In the genomic region with DNA sequence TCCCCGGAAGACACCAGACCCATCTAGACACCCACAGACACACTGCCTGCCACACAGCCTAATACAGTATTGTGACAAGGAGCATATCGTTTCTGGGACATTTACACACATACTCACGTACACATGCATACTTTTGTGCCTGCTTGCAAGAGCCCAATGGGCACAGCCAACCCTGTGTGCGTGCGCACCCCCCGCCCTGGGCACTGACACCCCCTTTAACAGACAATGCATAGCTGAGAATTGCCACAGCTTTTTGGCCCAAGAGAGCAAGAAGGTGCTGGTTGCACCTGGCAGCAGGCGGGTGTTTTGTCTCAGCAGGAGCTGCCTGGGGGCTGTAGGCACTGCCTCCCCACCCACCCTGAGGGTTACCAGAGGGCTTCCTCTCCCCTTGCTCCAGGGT, we compare ENCODE assay signal across 34 cellular contexts. TPM values are rescaled to one million over a fixed set of nuclear protein-coding genes. Genes with fewer than 3 reads are reported as not detected.
DNase-seq lines count a peak whose midpoint lies in the region; ATAC-seq and TF ChIP-seq lines count a peak whose summit lies in the region.
"Had no signal": no experiment of that assay in that cellular context is flagged by ENCODE, and none has a peak within 500 bp of the region (broad histone marks: within the 10 kb centered on the region; RNA-seq: fewer than 3 reads in every experiment).

No MANE protein-coding gene starts in this region.

- no peak overlapping the region for H3K27ac ChIP-seq in naive thymus-derived CD4-positive, alpha-beta T cell (ENCODE audit: low read depth, low read length)
- H3K27ac ChIP-seq in suprapubic skin, result peak overlapping the region; percentile 39
- H3K27ac ChIP-seq: colonic mucosa, epithelial cell of prostate, neutrophil, PC-9, testis had no signal

- no peaks in the 10 kb centered on the region for H3K9me3 ChIP-seq in T-helper 17 cell (ENCODE audit: control insufficient read depth, low read length, poor library complexity, severe bottlenecking)
- no peaks in the 10 kb centered on the region for H3K9me3 ChIP-seq in naive thymus-derived CD4-positive, alpha-beta T cell (ENCODE audit: control insufficient read depth in 2 of 3, low read length in 3 of 3)
- H3K9me3 ChIP-seq in suprapubic skin, result no peaks in the 10 kb centered on the region
- H3K9me3 ChIP-seq: colonic mucosa, neutrophil, prostate gland, sigmoid colon, testis had no signal

- CTCF ChIA-PET in activated naive CD4-positive, alpha-beta T cell treated with anti-CD3 and anti-CD28 coated beads for 36 hours (lab: Charles Lee), result interaction anchor here (3.6 kb wide), 1 partner anchor 28 kb away, joined by 12 read pairs; no protein-coding TSS in a partner anchor
- CTCF ChIA-PET in naive thymus-derived CD4-positive, alpha-beta T cell (lab: Charles Lee), result interaction anchor here (1.0 to 1.9 kb wide), 3 partner anchors 9 to 68 kb away, joined by 3 to 8 read pairs (median 3); no protein-coding TSS in a partner anchor

- no peaks in the 10 kb centered on the region for H3K27me3 ChIP-seq in naive thymus-derived CD4-positive, alpha-beta T cell (ENCODE audit: control insufficient read depth in 2 of 2, insufficient read depth in 2 of 2, low read length in 2 of 2)
- H3K27me3 ChIP-seq in suprapubic skin, result no peaks in the 10 kb centered on the region
- H3K27me3 ChIP-seq: colonic mucosa, sigmoid colon, testis had no signal

- peaks cover 12% of the 10 kb centered on the region for H3K4me1 Mint-ChIP-seq in activated naive CD4-positive, alpha-beta T cell treated with anti-CD3 and anti-CD28 coated beads, Interleukin-2, amount 50 U/mL, for 24 hours
- peaks cover 9% of the 10 kb centered on the region for H3K4me1 Mint-ChIP-seq in activated naive CD4-positive, alpha-beta T cell treated with anti-CD3 and anti-CD28 coated beads for 36 hours (ENCODE audit: low read depth)
- H3K4me1 Mint-ChIP-seq in T-helper 17 cell, result peaks cover 17% of the 10 kb centered on the region
- peaks cover 6 to 18% (median 13%) of the 10 kb centered on the region in 7 donors for H3K4me1 Mint-ChIP-seq in naive thymus-derived CD4-positive, alpha-beta T cell

- no peak for ATAC-seq in T-helper 17 cell
- ATAC-seq in naive thymus-derived CD4-positive, alpha-beta T cell, result no peak
- ATAC-seq: stimulated activated naive B cell treated with anti-CD40 and anti-IgM and Interleukin-4, amounts not matched to agents 10 μg/mL and 1 μg/mL and 100 μg/mL, for 72 hours had no signal

- H3K27ac Mint-ChIP-seq in activated naive CD4-positive, alpha-beta T cell treated with anti-CD3 and anti-CD28 coated beads, Interleukin-2, amount 50 U/mL, for 24 hours, result peak overlapping the region; percentile 21
- no peak overlapping the region for H3K27ac Mint-ChIP-seq in activated naive CD4-positive, alpha-beta T cell treated with anti-CD3 and anti-CD28 coated beads for 36 hours
- H3K27ac Mint-ChIP-seq in T-helper 17 cell, result no peak overlapping the region
- peak overlapping the region in 4 of 9 donors; percentile 34 to 65 (median 60) for H3K27ac Mint-ChIP-seq in naive thymus-derived CD4-positive, alpha-beta T cell
- H3K27ac Mint-ChIP-seq: activated T-cell treated with anti-CD3 and anti-CD28 coated beads, Interleukin-2, amount 50 U/mL, for 24 hours; T-helper 2 cell treated with Interferon-gamma antibody and Interleukin-4, amounts not matched to agents 5 μg/mL and 100 μg/mL, for 36 hours had no signal

- TF ChIP-seq CTCF in suprapubic skin (IDR thresholded peaks at IDR 0.05), result no peak

- H3K27me3 Mint-ChIP-seq in activated naive CD4-positive, alpha-beta T cell treated with anti-CD3 and anti-CD28 coated beads, Interleukin-2, amount 50 U/mL, for 24 hours, result no peaks in the 10 kb centered on the region
- H3K27me3 Mint-ChIP-seq in activated naive CD4-positive, alpha-beta T cell treated with anti-CD3 and anti-CD28 coated beads for 36 hours (ENCODE audit: low read depth), result no peaks in the 10 kb centered on the region
- peaks cover 23% of the 10 kb centered on the region for H3K27me3 Mint-ChIP-seq in T-helper 17 cell
- H3K27me3 Mint-ChIP-seq in naive thymus-derived CD4-positive, alpha-beta T cell, result peaks cover 0 to 39% (median 5%) of the 10 kb centered on the region in 5 donors

- intact Hi-C loops in activated naive CD4-positive, alpha-beta T cell treated with anti-CD3 and anti-CD28 coated beads for 36 hours (cut with micrococcal nuclease), result no loop called here
- intact Hi-C loops in naive thymus-derived CD4-positive, alpha-beta T cell (cut with micrococcal nuclease), result no loop called here

- H3K4me1 ChIP-seq in naive thymus-derived CD4-positive, alpha-beta T cell (ENCODE audit: control insufficient read depth in 2 of 2, insufficient read depth in 2 of 2, low read length in 2 of 2), result no peaks in the 10 kb centered on the region
- peaks cover 33% of the 10 kb centered on the region for H3K4me1 ChIP-seq in suprapubic skin
- H3K4me1 ChIP-seq: colonic mucosa had no signal

- no peak for TF ChIP-seq EP300 in suprapubic skin (IDR thresholded peaks at IDR 0.05)

- no peak for DNase-seq in activated naive CD4-positive, alpha-beta T cell treated with anti-CD3 and anti-CD28 coated beads for 36 hours
- no peak for DNase-seq in T-helper 17 cell
- DNase-seq in naive thymus-derived CD4-positive, alpha-beta T cell, result no peak
- DNase-seq in suprapubic skin (ENCODE audit: low spot score in 2 of 2), result no peak
- DNase-seq in activated CD8-positive, alpha-beta memory T cell treated with anti-CD3 and anti-CD28 coated beads for 24 hours, result no peak
- no peak for DNase-seq in NOMO-1 treated with dmso at 0.1 percent for 144 hours (lab: John Stamatoyannopoulos, UW; ENCODE audit: unreplicated experiment)
- DNase-seq in DMS114 treated with DMSO at 0.1 percent for 48 hours (lab: John Stamatoyannopoulos, UW; ENCODE audit: unreplicated experiment), result no peak
- DNase-seq: activated CD4-positive, alpha-beta T cell treated with anti-CD3 and anti-CD28 coated beads for 4 hours; activated gamma-delta T cell treated with Interleukin-2 at 50 U/mL for 16 hours; activated T-cell treated with anti-CD3 and anti-CD28 coated beads, Interleukin-2, amount 50 U/mL, for 24 hours; amniotic stem cell; colonic mucosa; COR-L47; DMS79; effector CD8-positive, alpha-beta T cell; GF-D8; Karpas-422; kidney; NCI-H1694; NCI-H2171 treated with DMSO at 0.1 percent for 48 hours; NCI-H524 treated with DMSO at 0.1 percent for 48 hours; NK-92 treated with Interleukin-12 subunit alpha and Interleukin-12 subunit beta, amount 100 ng/mL, for 24 hours; PC-9; Right ventricle myocardium superior; sigmoid colon; stimulated activated CD4-positive, alpha-beta T cell treated with anti-CD3 and anti-CD28 coated beads, Interleukin-4, amount 100 ng/mL, for 4 hours; stimulated activated naive B cell treated with anti-CD40 and anti-IgM and Interleukin-4, amounts not matched to agents 10 μg/mL and 1 μg/mL and 100 μg/mL, for 72 hours; testis had no signal

- POLR2A ChIA-PET in naive thymus-derived CD4-positive, alpha-beta T cell (lab: Charles Lee), result interaction anchor here (1.4 kb wide), 1 partner anchor 68 kb away, joined by 4 read pairs; no protein-coding TSS in a partner anchor

- H3K4me3 ChIP-seq in naive thymus-derived CD4-positive, alpha-beta T cell (ENCODE audit: low read length), result no peak overlapping the region
- no peak overlapping the region for H3K4me3 ChIP-seq in suprapubic skin
- H3K4me3 ChIP-seq: colonic mucosa, PC-9, prostate gland, sigmoid colon, testis had no signal

- 43% methylated on average over 1 of the region's 7 CpGs for WGBS in suprapubic skin

- no peak for TF ChIP-seq POLR2A in suprapubic skin (IDR thresholded peaks at IDR 0.05)

- no peaks in the 10 kb centered on the region for H3K36me3 ChIP-seq in naive thymus-derived CD4-positive, alpha-beta T cell (ENCODE audit: control insufficient read depth in 2 of 3, insufficient read depth in 3 of 3, low read length in 3 of 3)
- H3K36me3 ChIP-seq in suprapubic skin, result no peaks in the 10 kb centered on the region
- H3K36me3 ChIP-seq: colonic mucosa, neutrophil, prostate gland had no signal

- H3K36me3 Mint-ChIP-seq in activated naive CD4-positive, alpha-beta T cell treated with anti-CD3 and anti-CD28 coated beads, Interleukin-2, amount 50 U/mL, for 24 hours, result no peaks in the 10 kb centered on the region
- H3K36me3 Mint-ChIP-seq in activated naive CD4-positive, alpha-beta T cell treated with anti-CD3 and anti-CD28 coated beads for 36 hours (ENCODE audit: low read depth), result no peaks in the 10 kb centered on the region
- H3K36me3 Mint-ChIP-seq in T-helper 17 cell (ENCODE audit: low read depth), result peaks cover 7% of the 10 kb centered on the region
- peaks cover 0 to 4% (median 0%) of the 10 kb centered on the region in 5 donors for H3K36me3 Mint-ChIP-seq in naive thymus-derived CD4-positive, alpha-beta T cell

- H3K9me3 Mint-ChIP-seq in activated naive CD4-positive, alpha-beta T cell treated with anti-CD3 and anti-CD28 coated beads, Interleukin-2, amount 50 U/mL, for 24 hours, result no peaks in the 10 kb centered on the region
- H3K9me3 Mint-ChIP-seq in activated naive CD4-positive, alpha-beta T cell treated with anti-CD3 and anti-CD28 coated beads for 36 hours, result no peaks in the 10 kb centered on the region
- peaks cover 0 to 5% (median 0%) of the 10 kb centered on the region in 11 donors for H3K9me3 Mint-ChIP-seq in naive thymus-derived CD4-positive, alpha-beta T cell
- H3K9me3 Mint-ChIP-seq: activated T-cell treated with anti-CD3 and anti-CD28 coated beads, Interleukin-2, amount 50 U/mL, for 24 hours; stimulated activated naive B cell treated with anti-CD40 and anti-IgM and Interleukin-4, amounts not matched to agents 10 μg/mL and 1 μg/mL and 100 μg/mL, for 72 hours; T-helper 2 cell treated with Interferon-gamma antibody and Interleukin-4, amounts not matched to agents 5 μg/mL and 100 μg/mL, for 36 hours had no signal

- no peak overlapping the region for H3K4me3 Mint-ChIP-seq in activated naive CD4-positive, alpha-beta T cell treated with anti-CD3 and anti-CD28 coated beads, Interleukin-2, amount 50 U/mL, for 24 hours
- no peak overlapping the region for H3K4me3 Mint-ChIP-seq in activated naive CD4-positive, alpha-beta T cell treated with anti-CD3 and anti-CD28 coated beads for 36 hours
- H3K4me3 Mint-ChIP-seq in T-helper 17 cell, result peak overlapping the region; percentile 95
- peak overlapping the region in 8 of 10 donors; percentile 13 to 97 (median 46) for H3K4me3 Mint-ChIP-seq in naive thymus-derived CD4-positive, alpha-beta T cell

RNA-seq across cellular contexts. Expression of gene NFIX, which starts 1.7 kb away (rescaled TPM):
- 1 to 10 TPM; 6.2 to 6.4 TPM for total RNA-seq in activated naive CD4-positive, alpha-beta T cell treated with anti-CD3 and anti-CD28 coated beads for 36 hours
- total RNA-seq in T-helper 17 cell (under 1 TPM; 0.75 to 0.86 TPM), suprapubic skin (100 to 1,000 TPM; 126 to 223 (median 176) TPM)
- total RNA-seq in naive thymus-derived CD4-positive, alpha-beta T cell, result 1 to 10 TPM; 2.4 to 7.7 (median 6.3) TPM
- polyA plus RNA-seq in naive thymus-derived CD4-positive, alpha-beta T cell, result under 1 TPM; 0.41 to 0.77 TPM

RNA-seq across cellular contexts. Expression of gene DAND5, which starts 24.2 kb away (rescaled TPM):
- total RNA-seq in activated naive CD4-positive, alpha-beta T cell treated with anti-CD3 and anti-CD28 coated beads for 36 hours, result not detected
- total RNA-seq in T-helper 17 cell (not detected), suprapubic skin (not detected)
- total RNA-seq in naive thymus-derived CD4-positive, alpha-beta T cell, result not detected
- not detected for polyA plus RNA-seq in naive thymus-derived CD4-positive, alpha-beta T cell
- total RNA-seq: kidney, mononuclear cell had no signal

RNA-seq across cellular contexts. Expression of gene GADD45GIP1, which starts 36.5 kb away (rescaled TPM):
- total RNA-seq in activated naive CD4-positive, alpha-beta T cell treated with anti-CD3 and anti-CD28 coated beads for 36 hours, result 10 to 100 TPM; 27.4 to 28.6 TPM
- total RNA-seq in T-helper 17 cell, result 1 to 10 TPM; 6.9 to 8.3 TPM
- total RNA-seq in naive thymus-derived CD4-positive, alpha-beta T cell, result 10 to 100 TPM in 4 of 5 experiments, 1 to 10 TPM in 1; 8.5 to 17.0 (median 13.8) TPM
- polyA plus RNA-seq in naive thymus-derived CD4-positive, alpha-beta T cell, result 10 to 100 TPM; 58.1 to 60.3 TPM
- 10 to 100 TPM; 20.4 to 31.0 (median 24.8) TPM for total RNA-seq in suprapubic skin

RNA-seq across cellular contexts. Expression of gene RAD23A, which starts 47.9 kb away (rescaled TPM):
- total RNA-seq in activated naive CD4-positive, alpha-beta T cell treated with anti-CD3 and anti-CD28 coated beads for 36 hours, result 100 to 1,000 TPM; 219 to 223 TPM
- 10 to 100 TPM; 74.1 to 82.1 TPM for total RNA-seq in T-helper 17 cell
- 100 to 1,000 TPM in 2 of 5 experiments, 10 to 100 TPM in 3; 75.0 to 111 (median 96.4) TPM for total RNA-seq in naive thymus-derived CD4-positive, alpha-beta T cell
- 10 to 100 TPM; 85.5 to 87.2 TPM for polyA plus RNA-seq in naive thymus-derived CD4-positive, alpha-beta T cell
- total RNA-seq in suprapubic skin, result 100 to 1,000 TPM in 3 of 4 donors, 10 to 100 TPM in 1; 95.4 to 120 (median 109) TPM

RNA-seq across cellular contexts. Expression of gene CALR, which starts 55.2 kb away (rescaled TPM):
- 100 to 1,000 TPM; 407 to 431 TPM for total RNA-seq in activated naive CD4-positive, alpha-beta T cell treated with anti-CD3 and anti-CD28 coated beads for 36 hours
- 100 to 1,000 TPM; 418 to 472 TPM for total RNA-seq in T-helper 17 cell
- 1,000 to 10,000 TPM in 1 of 5 experiments, 100 to 1,000 TPM in 4; 449 to 1,130 (median 502) TPM for total RNA-seq in naive thymus-derived CD4-positive, alpha-beta T cell
- 100 to 1,000 TPM; 142 to 155 TPM for polyA plus RNA-seq in naive thymus-derived CD4-positive, alpha-beta T cell
- 100 to 1,000 TPM; 131 to 285 (median 237) TPM for total RNA-seq in suprapubic skin

Comparison
In these comparisons a context has a peak if more than half of its experiments do, and no peak if none do; other contexts are left out.
1. H3K4me3 Mint-ChIP-seq: peak in T-helper 17 cell (single experiment) and naive thymus-derived CD4-positive, alpha-beta T cell (8 of 10); none in activated naive CD4-positive, alpha-beta T cell treated with anti-CD3 and anti-CD28 coated beads, Interleukin-2, amount 50 U/mL, for 24 hours (single experiment) and activated naive CD4-positive, alpha-beta T cell treated with anti-CD3 and anti-CD28 coated beads for 36 hours (single experiment).
2. RNA of gene NFIX, which starts 1.7 kb away (total RNA-seq): 126 to 223 TPM in suprapubic skin; 6.2 to 6.4 TPM in activated naive CD4-positive, alpha-beta T cell treated with anti-CD3 and anti-CD28 coated beads for 36 hours, 2.4 to 7.7 TPM in naive thymus-derived CD4-positive, alpha-beta T cell and 0.75 to 0.86 TPM in T-helper 17 cell; every median in the first group is over 10 times any median in the second.